25 cellular contexts compared by ENCODE assay signal in the genomic region with DNA sequence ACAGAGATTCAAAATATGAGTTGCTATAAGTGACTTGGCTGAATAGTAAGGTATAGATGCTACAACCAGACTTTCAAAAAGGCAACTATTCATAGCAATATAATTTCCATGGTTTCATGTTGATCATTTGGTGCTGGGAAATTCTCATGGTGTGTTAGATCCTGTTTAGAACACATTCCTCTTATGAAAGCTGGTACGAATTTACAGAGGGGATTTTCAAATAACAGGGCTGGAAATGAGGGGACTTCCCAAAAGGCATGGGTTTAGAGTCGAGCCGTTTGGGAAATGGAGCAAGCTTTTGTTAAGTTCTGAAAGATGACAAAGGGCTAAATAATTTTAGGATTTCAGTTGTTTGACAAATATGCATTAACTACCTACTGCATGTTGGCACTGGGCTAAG. TPM values are rescaled to one million over a fixed set of nuclear protein-coding genes. Genes with fewer than 3 reads are reported as not detected.
DNase-seq lines count a peak whose midpoint lies in the region; ATAC-seq, FAIRE-seq and TF ChIP-seq lines count a peak whose summit lies in the region.
"Had no signal": no experiment of that assay in that cellular context is flagged by ENCODE, and none has a peak within 500 bp of the region (broad histone marks: within the 10 kb centered on the region; RNA-seq: fewer than 3 reads in every experiment).

No MANE protein-coding gene starts in this region.

- H4K20me1 ChIP-seq in GM23338 (replicated peaks; ENCODE audit: insufficient read depth), result no peaks in the 10 kb centered on the region
- H4K20me1 ChIP-seq in GM12878 (ENCODE audit: control insufficient read depth, insufficient read depth), result no peaks in the 10 kb centered on the region

- no peaks in the 10 kb centered on the region for H3K9me2 ChIP-seq in GM23338 (ENCODE audit: insufficient read depth)

- no peak for DNase-seq in activated T-cell treated with anti-CD3 and anti-CD28 coated beads, Interleukin-2, amount 50 U/mL, for 24 hours
- DNase-seq in activated T-cell treated with anti-CD3 and anti-CD28 coated beads, Interleukin-2, amount 50 U/mL, for 1 hour, result no peak
- DNase-seq in GM23338 (ENCODE audit: low spot score), result no peak
- DNase-seq in GM12878 (ENCODE audit: low read depth, low spot score), result no peak
- no peak for DNase-seq in NCI-H2196 (lab: John Stamatoyannopoulos, UW; ENCODE audit: unreplicated experiment)
- DNase-seq in DMS 273 treated with DMSO at 0.1 percent for 48 hours (lab: John Stamatoyannopoulos, UW), result no peak
- DNase-seq: 8988T; AML-193; C1 segment of cervical spinal cord; CD8-positive, alpha-beta T cell; Karpas-422; MV-4-11; NCI-H1105 treated with DMSO at 0.1 percent for 48 hours; NCI-H2081; NCI-H2171; NCI-H524 treated with DMSO at 0.1 percent for 48 hours; NCI-H82; Peyer's patch; SJCRH30 had no signal

- H3K27me3 ChIP-seq in GM23338 (ENCODE audit: insufficient read depth) (no peaks in the 10 kb centered on the region), GM12878 (replicated peaks in 1 of 2; ENCODE audit: control insufficient read depth in 2 of 2, insufficient read depth in 2 of 2, low read length in 1 of 2) (no peaks in the 10 kb centered on the region)
- H3K27me3 ChIP-seq: Peyer's patch, SJCRH30 had no signal

- SMC1A ChIA-PET in GM12878 (lab: Charles Lee; ENCODE audit: uncharacterized antibody, unreplicated experiment), result interaction anchor here (0.6 to 1.3 kb wide), 4 partner anchors 9 to 131 kb away, joined by 3 to 4 read pairs (median 4); no protein-coding TSS in a partner anchor

- RAD21 ChIA-PET in GM12878 (lab: Charles Lee; ENCODE audit: unreplicated experiment), result no interaction called here

- H2AFZ ChIP-seq in GM23338 (0 out of 2 replicates have a peak overlapping the region, but pooled peaks have one; percentile 75), GM12878 (ENCODE audit: control insufficient read depth, low read depth, low read length) (peak overlapping the region; percentile 48)

- WGBS in GM12878 (ENCODE audit: insufficient coverage, insufficient replicate concordance, low lambda C conversion rate, missing lambda C conversion rate), result 0% methylated on average over 3 of the region's 3 CpGs

- H3K4me1 Mint-ChIP-seq in activated T-cell treated with anti-CD3 and anti-CD28 coated beads, Interleukin-2, amount 50 U/mL, for 24 hours (ENCODE audit: low read depth), result peaks cover 22% of the 10 kb centered on the region
- H3K4me1 Mint-ChIP-seq in GM23338 (peaks cover 20% of the 10 kb centered on the region), nephron (peaks cover 33% of the 10 kb centered on the region)
- H3K4me1 Mint-ChIP-seq: IgD-negative memory B cell had no signal

- H3K27me3 Mint-ChIP-seq in activated T-cell treated with anti-CD3 and anti-CD28 coated beads, Interleukin-2, amount 50 U/mL, for 24 hours, result peaks cover 25% of the 10 kb centered on the region
- H3K27me3 Mint-ChIP-seq in GM23338 (ENCODE audit: insufficient read depth, low read depth, poor library complexity) (peaks cover 8% of the 10 kb centered on the region), nephron (ENCODE audit: low read depth) (peaks cover 7% of the 10 kb centered on the region)

- peak overlapping the region; percentile 6 for H3K27ac Mint-ChIP-seq in activated T-cell treated with anti-CD3 and anti-CD28 coated beads, Interleukin-2, amount 50 U/mL, for 24 hours
- H3K27ac Mint-ChIP-seq in GM23338, result no peak overlapping the region
- H3K27ac Mint-ChIP-seq in nephron, result peak overlapping the region; percentile 39 to 93 (median 79)
- H3K27ac Mint-ChIP-seq: CD8-positive, alpha-beta T cell; IgD-negative memory B cell had no signal

- no peak for TF ChIP-seq EP300 in GM12878 (IDR thresholded peaks at IDR 0.05; ENCODE audit: borderline replicate concordance in 1 of 2, control insufficient read depth in 1 of 2, low read depth in 2 of 2, low read length in 2 of 2)

- intact Hi-C loops in GM12878 (cut with micrococcal nuclease; ENCODE audit: unreplicated experiment), result no loop called here

- no peak for TF ChIP-seq RAD21 in GM12878 (IDR thresholded peaks at IDR 0.05; ENCODE audit: insufficient read depth, low read depth, low read length)

- no peak for TF ChIP-seq POLR2A in GM12878 (IDR thresholded peaks at IDR 0.05; ENCODE audit: low read depth, low read length)

- no peaks in the 10 kb centered on the region for H3F3A ChIP-seq in GM23338 (replicated peaks; ENCODE audit: low read depth)

- H3K9ac ChIP-seq in GM12878 (ENCODE audit: control insufficient read depth, insufficient read depth, low read length), result no peak overlapping the region

- no peak overlapping the region for H3K4me3 Mint-ChIP-seq in activated T-cell treated with anti-CD3 and anti-CD28 coated beads, Interleukin-2, amount 50 U/mL, for 24 hours
- no peak overlapping the region for H3K4me3 Mint-ChIP-seq in GM23338
- H3K4me3 Mint-ChIP-seq in nephron, result no peak overlapping the region
- H3K4me3 Mint-ChIP-seq: CD8-positive, alpha-beta T cell; IgD-negative memory B cell had no signal

- ATAC-seq in GM23338 (no peak), GM12878 (no peak; the same call in 1 of the 3 replicates), GM18909 (IDR thresholded peaks at IDR 0.05; ENCODE audit: poor library complexity, unreplicated experiment) (no peak)
- ATAC-seq: CD8-positive, alpha-beta T cell; HCT116 had no signal

- CTCF ChIA-PET in GM12878 (lab: Yijun Ruan, JAX), result no interaction called here

- H3K36me3 ChIP-seq in GM23338 (ENCODE audit: insufficient read depth) (no peaks in the 10 kb centered on the region), GM12878 (ENCODE audit: control insufficient read depth in 2 of 2, insufficient read depth in 2 of 2, low read length in 1 of 2) (no peaks in the 10 kb centered on the region)
- H3K36me3 ChIP-seq: Peyer's patch, SJCRH30 had no signal

- no peaks in the 10 kb centered on the region for H3K36me3 Mint-ChIP-seq in activated T-cell treated with anti-CD3 and anti-CD28 coated beads, Interleukin-2, amount 50 U/mL, for 24 hours (ENCODE audit: low read depth)
- H3K36me3 Mint-ChIP-seq in GM23338 (ENCODE audit: low read depth) (no peaks in the 10 kb centered on the region; the same call in 2 of the 3 replicates), nephron (ENCODE audit: low read depth) (no peaks in the 10 kb centered on the region)
- H3K36me3 Mint-ChIP-seq: CD8-positive, alpha-beta T cell; IgD-negative memory B cell had no signal

- in situ Hi-C loops in GM12878 (cut with MboI), result no loop called here

- H3K4me3 ChIP-seq in GM23338 (no peak overlapping the region), GM12878 (no peak overlapping the region)
- H3K4me3 ChIP-seq: Peyer's patch, SJCRH30 had no signal

- POLR2A ChIA-PET in GM12878 (lab: Charles Lee), result no interaction called here

- H3K4me1 ChIP-seq in GM23338 (ENCODE audit: insufficient read depth), result peaks cover 12% of the 10 kb centered on the region; the same call in 1 of the 2 replicates
- no peaks in the 10 kb centered on the region for H3K4me1 ChIP-seq in GM12878 (ENCODE audit: control insufficient read depth, insufficient read depth, low read length)
- H3K4me1 ChIP-seq: Peyer's patch, SJCRH30 had no signal

- BruUV-seq in GM12878 (replicated peaks; lab: Mats Ljungman, UMichigan), result no TSS peak

- TF ChIP-seq CTCF in GM23338 (conservative IDR thresholded peaks at IDR 0.05; ENCODE audit: low read depth in 2 of 2) (no peak), GM12878 (IDR thresholded peaks at IDR 0.05 in 2 of 3, conservative IDR thresholded peaks at IDR 0.05 in 1 of 3; ENCODE audit: control insufficient read depth in 2 of 3, extremely low read depth in 1 of 3, insufficient read depth in 1 of 3, low read depth in 3 of 3, low read length in 3 of 3) (no peak), nephron (IDR thresholded peaks at IDR 0.05; ENCODE audit: unreplicated experiment in 3 of 3) (no peak)

- no peak for FAIRE-seq in GM12878 (lab: Jason Lieb, UNC)
- FAIRE-seq: GM12891, H1 had no signal

- H3K4me2 ChIP-seq in GM23338, result no peak overlapping the region
- no peak overlapping the region for H3K4me2 ChIP-seq in GM12878 (ENCODE audit: control insufficient read depth, insufficient read depth)

- H3K27ac ChIP-seq in GM23338 (ENCODE audit: low read depth) (no peak overlapping the region), GM12878 (ENCODE audit: control insufficient read depth, insufficient read depth) (no peak overlapping the region)
- H3K27ac ChIP-seq: Peyer's patch, SJCRH30 had no signal

- H3K9me3 ChIP-seq in GM12878 (replicated peaks; ENCODE audit: control insufficient read depth, insufficient read depth, low read length), result no peaks in the 10 kb centered on the region
- H3K9me3 ChIP-seq: Peyer's patch, SJCRH30 had no signal

- H3K79me2 ChIP-seq in GM23338 (replicated peaks; ENCODE audit: insufficient read depth) (no peaks in the 10 kb centered on the region), GM12878 (ENCODE audit: control insufficient read depth, insufficient read depth, low read length) (no peaks in the 10 kb centered on the region)

- H3K9me3 Mint-ChIP-seq in activated T-cell treated with anti-CD3 and anti-CD28 coated beads, Interleukin-2, amount 50 U/mL, for 24 hours, result no peaks in the 10 kb centered on the region
- H3K9me3 Mint-ChIP-seq in GM23338, result no peaks in the 10 kb centered on the region
- H3K9me3 Mint-ChIP-seq in nephron, result no peaks in the 10 kb centered on the region
- H3K9me3 Mint-ChIP-seq: CD8-positive, alpha-beta T cell had no signal

RNA-seq across cellular contexts. Expression of gene RAI14, which starts 37.5 kb away (rescaled TPM):
- 90.3 and 95.8 TPM in 2 replicates for total RNA-seq in GM23338 (2014; rRNA removed; shearing (Covaris generic))
- 46.7 and 58.8 TPM in 2 replicates for polyA plus RNA-seq in GM23338 (2016; fragmentation: Nextera tagmentation; extraction: Ambion mirVana)
- not detected in 2 replicates for total RNA-seq in GM12878 (2013; cell fraction: nucleolus; rRNA removed)
- total RNA-seq in GM12878 (2014; rRNA removed), result 1.3 and 1.4 TPM in 2 replicates
- 1.7 and 1.9 TPM in 2 replicates for total RNA-seq in GM12878 (2014; rRNA removed; fragmentation: Illumina TruSeq; extraction: Trizol)
- total RNA-seq in GM12878 (2021), result 2.5 and 3.3 TPM in 2 replicates
- polyA plus RNA-seq in GM12878 (2011; ENCODE audit: low read depth), result 0.85 TPM
- polyA plus RNA-seq in GM12878 (2011; rRNA removed), result 0.06 and 0.18 TPM in 2 replicates
- 0.04 TPM in 1 of 2 replicates, not detected in the other for polyA plus RNA-seq in GM12878 (2011; cell fraction: cytosol; rRNA removed)
- polyA plus RNA-seq in GM12878 (2011; cell fraction: nucleus; rRNA removed), result 0.16 TPM in 1 of 2 replicates, not detected in the other
- polyA plus RNA-seq in GM12878 (2012), result 0.93 and 1.5 TPM in 2 replicates
- 2.1 and 2.8 TPM in 2 replicates for polyA plus RNA-seq in GM12878 (2014; fragmentation: Illumina TruSeq; extraction: Trizol)
- polyA plus RNA-seq in GM12878 (2014; fragmentation: Nextera tagmentation; extraction: Ambion mirVana), result 1 to 10 TPM in 1 of 2 experiments, under 1 TPM in 1; 0.60 to 1.1 TPM
- polyA plus RNA-seq in GM12878 (2014; rRNA removed), result 2.3 TPM in 2 replicates
- polyA plus RNA-seq in GM12878 (2016; fragmentation: Nextera tagmentation; extraction: Ambion mirVana), result 1 to 10 TPM; 3.5 to 4.6 TPM
- polyA minus RNA-seq in GM12878 (2011; rRNA and poly(A)+ RNA removed), result not detected in 2 replicates
- polyA minus RNA-seq in GM12878 (2011; cell fraction: cytosol; rRNA and poly(A)+ RNA removed), result not detected in 2 replicates
- not detected in 2 replicates for polyA minus RNA-seq in GM12878 (2011; cell fraction: nucleus; rRNA and poly(A)+ RNA removed)
- total RNA-seq: CD8-positive, alpha-beta T cell had no signal

Comparison
In these comparisons a context has a peak if more than half of its experiments do, and no peak if none do; other contexts are left out.
1. RNA of gene RAI14, which starts 37.5 kb away (total RNA-seq): 90.3 to 95.8 TPM in GM23338; 1.3 to 3.3 TPM in GM12878; every median in the first group is over 10 times any median in the second.